ENCODE assay signal across 26 cellular contexts in the genomic region with DNA sequence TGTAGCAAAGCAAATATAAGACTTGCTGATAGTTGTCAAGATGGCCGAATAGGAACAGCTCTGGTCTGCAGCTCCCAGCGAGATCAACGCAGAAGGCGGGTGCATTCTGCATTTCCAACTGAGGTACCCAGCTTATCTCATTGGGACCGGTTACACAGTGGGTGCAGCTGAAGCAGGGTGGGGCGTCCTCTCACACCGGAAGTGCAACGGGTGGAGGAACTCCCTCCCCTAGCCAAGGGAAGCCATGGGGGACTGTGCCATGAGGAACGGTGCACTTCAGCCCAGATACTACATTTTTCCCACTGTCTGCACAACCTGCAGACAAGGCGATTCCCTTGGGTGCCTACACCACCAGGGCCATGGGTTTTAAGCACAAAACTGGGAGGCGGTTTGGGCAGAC.
"Had no signal": no experiment of that assay in that cellular context is flagged by ENCODE, and none has a peak within 500 bp of the region (broad histone marks: within the 10 kb centered on the region; RNA-seq: fewer than 3 reads in every experiment).

No MANE protein-coding gene starts in this region.

- H3K4me1 ChIP-seq: SJSA1 had no signal

- H3K4me3 ChIP-seq: K562, SJSA1, SK-N-MC had no signal

- ATAC-seq: K562 had no signal

- H3K36me3 Mint-ChIP-seq: IgD-negative memory B cell had no signal

- H3K9ac ChIP-seq: KMS-11 had no signal

- H3K9me3 ChIP-seq: SJSA1 had no signal

- DNase-seq: Kasumi-1, MM.1S, NCI-H1048, NCI-H1105, NCI-H1417, NCI-H146, NCI-H1694 treated with DMSO at 0.1 percent for 48 hours, NCI-H1930, NCI-H2081, NCI-H2171, NCI-H226, NCI-H446, NCI-H510A, NCI-H524 treated with DMSO at 0.1 percent for 48 hours, NCI-H69, Right ventricle myocardium superior, RPMI8226, SIG-M5 had no signal

- H3K27me3 ChIP-seq: SJSA1 had no signal

- H3K27ac Mint-ChIP-seq: IgD-negative memory B cell had no signal

- H3K27me3 Mint-ChIP-seq: IgD-negative memory B cell had no signal

- H3K4me3 Mint-ChIP-seq: IgD-negative memory B cell had no signal

- H3K27ac ChIP-seq: HL-60, KMS-11, SJSA1, SK-N-MC had no signal

- H3K36me3 ChIP-seq: SJSA1 had no signal

- H3K4me2 ChIP-seq: KMS-11 had no signal

- FAIRE-seq: HTR-8/SVneo, K562, RCC 7860 had no signal

- H3K9me3 Mint-ChIP-seq: IgD-negative memory B cell had no signal
